In the genomic region with DNA sequence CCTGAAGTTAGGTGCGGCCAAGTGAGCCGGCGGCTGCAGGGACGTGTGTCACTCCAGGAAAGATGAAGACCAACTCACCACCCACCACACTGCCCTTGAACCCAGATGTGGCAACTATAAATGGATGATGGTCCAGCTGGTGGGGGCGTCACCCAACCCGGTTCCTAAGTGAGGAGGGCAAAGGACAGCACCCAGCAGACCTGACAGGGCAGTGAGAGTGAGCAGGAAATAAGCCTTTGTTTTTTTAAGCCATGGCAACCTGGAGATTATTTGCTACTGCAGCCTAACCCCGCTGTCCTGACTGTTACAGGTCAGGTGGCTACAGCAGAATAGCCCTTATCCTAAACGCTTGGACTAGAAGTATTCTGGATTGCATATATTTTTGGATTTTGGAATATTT, we compare ENCODE assay signal across 19 cellular contexts.
DNase-seq lines count a peak whose midpoint lies in the region; ATAC-seq and TF ChIP-seq lines count a peak whose summit lies in the region.
"Had no signal": no experiment of that assay in that cellular context is flagged by ENCODE, and none has a peak within 500 bp of the region (broad histone marks: within the 10 kb centered on the region; RNA-seq: fewer than 3 reads in every experiment).

No MANE protein-coding gene starts in this region.

- intact Hi-C loops in Right ventricle myocardium superior (cut with DNase I) (no loop called here), colonic mucosa (cut with DNase I) (no loop called here), mucosa of descending colon (cut with DNase I, micrococcal nuclease) (no loop called here), ovary (cut with DNase I) (no loop called here)

- H3K27me3 ChIP-seq in right atrium auricular region (no peaks in the 10 kb centered on the region), colonic mucosa (no peaks in the 10 kb centered on the region), ovary (no peaks in the 10 kb centered on the region)

- no peak for TF ChIP-seq POLR2A in ovary (IDR thresholded peaks at IDR 0.05)

- no peak for TF ChIP-seq EP300 in ovary (IDR thresholded peaks at IDR 0.05)

- H3K9me3 ChIP-seq in right atrium auricular region (no peaks in the 10 kb centered on the region), colonic mucosa (no peaks in the 10 kb centered on the region), mucosa of descending colon (no peaks in the 10 kb centered on the region), ovary (no peaks in the 10 kb centered on the region)

- no peaks in the 10 kb centered on the region for H3K36me3 ChIP-seq in right atrium auricular region
- no peaks in the 10 kb centered on the region for H3K36me3 ChIP-seq in colonic mucosa
- H3K36me3 ChIP-seq in mucosa of descending colon (ENCODE audit: low read depth) = no peaks in the 10 kb centered on the region
- H3K36me3 ChIP-seq in ovary = no peaks in the 10 kb centered on the region

- H3K4me1 ChIP-seq in right atrium auricular region (peaks cover 0 to 7% of the 10 kb centered on the region in 2 donors), colonic mucosa (peaks cover 17% of the 10 kb centered on the region), mucosa of descending colon (ENCODE audit: low read depth) (peaks cover 15% of the 10 kb centered on the region), ovary (ENCODE audit: insufficient read depth) (no peaks in the 10 kb centered on the region)

- no peak for DNase-seq in Right ventricle myocardium superior
- no peak for DNase-seq in right atrium auricular region (ENCODE audit: low spot score)
- DNase-seq in colonic mucosa = peak; percentile 87
- peak; percentile 70 to 82 (median 78) for DNase-seq in mucosa of descending colon
- DNase-seq in AG08396 (ENCODE audit: low spot score) = no peak
- no peak for DNase-seq in ovary
- no peak for DNase-seq in effector CD8-positive, alpha-beta T cell (lab: John Stamatoyannopoulos, UW)
- DNase-seq: ACHN; CD4-positive, alpha-beta T cell; EL; H9; IMR-90; Kasumi-1; NCI-H1930; NCI-H2227 treated with DMSO at 0.1 percent for 48 hours; NCI-H526 treated with DMSO at 0.1 percent for 48 hours; SHP77 had no signal

- peak; percentile 28 for ATAC-seq in Right ventricle myocardium superior (ENCODE audit: poor library complexity)
- ATAC-seq in mucosa of descending colon = peak; percentile 86
- no peak for ATAC-seq in GM19455 (IDR thresholded peaks at IDR 0.05; ENCODE audit: unreplicated experiment)
- ATAC-seq: Panc1 had no signal

- no peak for TF ChIP-seq CTCF in right atrium auricular region (IDR thresholded peaks at IDR 0.05)
- TF ChIP-seq CTCF in colonic mucosa (IDR thresholded peaks at IDR 0.05) = no peak
- TF ChIP-seq CTCF in mucosa of descending colon (IDR thresholded peaks at IDR 0.05) = no peak
- TF ChIP-seq CTCF in ovary (IDR thresholded peaks at IDR 0.05) = no peak

- no peak overlapping the region for H3K9ac ChIP-seq in colonic mucosa (ENCODE audit: low read depth in 2 of 2, low read length in 2 of 2)

- WGBS in ovary, 3 donors = 63 to 75% (median 66%) methylated on average over 8 of the region's 8 CpGs

- H3K27ac ChIP-seq in right atrium auricular region (no peak overlapping the region), colonic mucosa (no peak overlapping the region), ovary (no peak overlapping the region)

- H3K4me3 ChIP-seq in right atrium auricular region = no peak overlapping the region
- no peak overlapping the region for H3K4me3 ChIP-seq in colonic mucosa
- no peak overlapping the region for H3K4me3 ChIP-seq in mucosa of descending colon
- H3K4me3 ChIP-seq in ovary = no peak overlapping the region

Comparison
In these comparisons a context has a peak if more than half of its experiments do, and no peak if none do; other contexts are left out.
1. DNase-seq: peak in colonic mucosa (single experiment) and mucosa of descending colon (3 of 3); none in Right ventricle myocardium superior (single experiment), right atrium auricular region (single experiment), AG08396 (single experiment), ovary (0 of 5) and effector CD8-positive, alpha-beta T cell (single experiment).